Comparison of ENCODE assay signal across 28 cellular contexts in genomic region chr4:3464349-3464905, GRCh38. TPM values are rescaled to one million over a fixed set of nuclear protein-coding genes. Genes with fewer than 3 reads are reported as not detected.
A peak's percentile ranks its signal among the peaks of the same experiment; 100 is the strongest.
DNase-seq lines count a peak whose midpoint lies in the region; ATAC-seq and TF ChIP-seq lines count a peak whose summit lies in the region.
"Had no signal": no experiment of that assay in that cellular context is flagged by ENCODE, and none has a peak within 500 bp of the region (broad histone marks: within the 10 kb centered on the region; RNA-seq: fewer than 3 reads in every experiment).

No MANE protein-coding gene starts in this region.

- H3K4me1 ChIP-seq in heart left ventricle, result peaks cover 0 to 64% (median 16%) of the 10 kb centered on the region in 12 donors
- peaks cover 71% of the 10 kb centered on the region for H3K4me1 ChIP-seq in left ventricle myocardium inferior
- H3K4me1 ChIP-seq in stomach, result peaks cover 12 to 45% (median 41%) of the 10 kb centered on the region in 4 donors

- TF ChIP-seq CTCF in heart left ventricle (IDR thresholded peaks at IDR 0.05) (no peak), left ventricle myocardium inferior (IDR thresholded peaks at IDR 0.05; ENCODE audit: borderline replicate concordance) (no peak), neural crest cell (conservative IDR thresholded peaks at IDR 0.05) (no peak), stomach (IDR thresholded peaks at IDR 0.05) (no peak)

- H3K27ac Mint-ChIP-seq in neural crest cell (ENCODE audit: unreplicated experiment), result no peak overlapping the region
- H3K27ac Mint-ChIP-seq: CD8-positive, alpha-beta T cell had no signal

- H3K4me3 ChIP-seq in heart left ventricle (peak overlapping the region; percentile 50 to 80 (median 64)), left ventricle myocardium inferior (peak overlapping the region; percentile 75), stomach (peak overlapping the region in 3 of 4 donors; percentile 62 to 63 (median 62))
- H3K4me3 ChIP-seq: uterus had no signal

- TF ChIP-seq EP300 in stomach (IDR thresholded peaks at IDR 0.05), result no peak

- H3K27me3 ChIP-seq in heart left ventricle, result peaks cover 0 to 24% (median 9%) of the 10 kb centered on the region in 9 donors
- H3K27me3 ChIP-seq in left ventricle myocardium inferior (ENCODE audit: low read depth), result peaks cover 53% of the 10 kb centered on the region
- H3K27me3 ChIP-seq in stomach, result peaks cover 0 to 42% (median 11%) of the 10 kb centered on the region in 3 donors
- H3K27me3 ChIP-seq: uterus had no signal

- H3K9me3 Mint-ChIP-seq in neural crest cell, result no peaks in the 10 kb centered on the region

- H3K27ac ChIP-seq in heart left ventricle (peak overlapping the region in 11 of 12 donors; percentile 64 to 98 (median 90)), left ventricle myocardium inferior (replicated peaks) (peak overlapping the region; percentile 93), stomach (no peak overlapping the region)
- H3K27ac ChIP-seq: brain microvascular endothelial cell, epithelial cell of prostate, uterus, WERI-Rb-1 had no signal

- no peaks in the 10 kb centered on the region for H3K4me1 Mint-ChIP-seq in neural crest cell

- intact Hi-C loops in heart left ventricle (cut with DNase I) (no loop called here), left cardiac atrium (cut with DNase I) (no loop called here), left ventricle myocardium inferior (cut with micrococcal nuclease) (no loop called here), stomach (cut with DNase I; ENCODE audit: low total_unique reads) (no loop called here)

- DNase-seq in heart left ventricle, result peak in 1 of 5 donors; percentile 46
- no peak for DNase-seq in left cardiac atrium
- peak; percentile 14 for DNase-seq in left ventricle myocardium inferior
- DNase-seq in neural crest cell (ENCODE audit: low read depth, low spot score), result no peak
- no peak for DNase-seq in stomach
- DNase-seq in NCI-H748 (lab: John Stamatoyannopoulos, UW; ENCODE audit: unreplicated experiment), result no peak
- no peak for DNase-seq in kidney tubule cell (ENCODE audit: low spot score)
- DNase-seq in NCI-H2171 treated with DMSO at 0.1 percent for 48 hours (lab: John Stamatoyannopoulos, UW), result no peak
- DNase-seq: activated CD4-positive, alpha-beta T cell treated with anti-CD3 and anti-CD28 coated beads, Interleukin-2, amount 50 U/mL, for 1 hour; activated T-cell treated with anti-CD3 and anti-CD28 coated beads, Interleukin-2, amount 50 U/mL, for 48 hours; brain microvascular endothelial cell; CD8-positive, alpha-beta T cell; effector CD8-positive, alpha-beta T cell; Kasumi-1; NCI-H146; NCI-H2107; NCI-H446 treated with DMSO at 0.1 percent for 48 hours; retina; stimulated activated CD4-positive, alpha-beta T cell treated with anti-CD3 and anti-CD28 coated beads, Interleukin-15, amount 100 ng/mL, for 24 hours; stimulated activated naive CD4-positive, alpha-beta T cell; uterus; WERI-Rb-1 had no signal

- TF ChIP-seq POLR2A in heart left ventricle (IDR thresholded peaks at IDR 0.05) (no peak), stomach (IDR thresholded peaks at IDR 0.05) (no peak)

- no peaks in the 10 kb centered on the region for H3K9me3 ChIP-seq in heart left ventricle
- no peaks in the 10 kb centered on the region for H3K9me3 ChIP-seq in left ventricle myocardium inferior (replicated peaks)
- no peaks in the 10 kb centered on the region for H3K9me3 ChIP-seq in stomach
- H3K9me3 ChIP-seq: uterus had no signal

- H3K36me3 ChIP-seq in heart left ventricle, result no peaks in the 10 kb centered on the region
- H3K36me3 ChIP-seq in left ventricle myocardium inferior, result no peaks in the 10 kb centered on the region
- no peaks in the 10 kb centered on the region for H3K36me3 ChIP-seq in stomach
- H3K36me3 ChIP-seq: brain microvascular endothelial cell, uterus, WERI-Rb-1 had no signal

- ATAC-seq in heart left ventricle (no peak), left cardiac atrium (no peak)
- ATAC-seq: CD8-positive, alpha-beta T cell had no signal

- H3K4me3 Mint-ChIP-seq in neural crest cell, result peak overlapping the region; percentile 59
- H3K4me3 Mint-ChIP-seq: CD8-positive, alpha-beta T cell had no signal

- H3K36me3 Mint-ChIP-seq in neural crest cell (ENCODE audit: low read depth), result no peaks in the 10 kb centered on the region
- H3K36me3 Mint-ChIP-seq: CD8-positive, alpha-beta T cell had no signal

- peaks cover 3% of the 10 kb centered on the region for H3K27me3 Mint-ChIP-seq in neural crest cell (ENCODE audit: low read depth)

- 56 to 77% (median 62%) methylated on average over 5 to 15 of the region's 15 CpGs for WGBS in heart left ventricle, 4 donors
- WGBS in stomach, 5 donors, result 82 to 88% (median 85%) methylated on average over 15 of the region's 15 CpGs

RNA-seq across cellular contexts. Expression of gene DOK7, which starts 1.3 kb away (rescaled TPM):
- total RNA-seq in heart left ventricle (10 to 100 TPM; 27.7 to 75.1 (median 39.7) TPM), left cardiac atrium (10 to 100 TPM; 21.5 to 38.2 TPM), left ventricle myocardium inferior (46.7 TPM), neural crest cell (0.16 TPM in 1 of 2 replicates, not detected in the other), stomach (1 to 10 TPM in 3 of 5 donors, under 1 TPM in 1, not detected in 1; 0.37 to 8.1 (median 4.6) TPM)
- polyA plus RNA-seq in heart left ventricle (10 to 100 TPM; 59.1 to 89.5 TPM), stomach (1 to 10 TPM; 1.7 to 5.0 (median 4.3) TPM)
- total RNA-seq: CD8-positive, alpha-beta T cell; lung microvascular endothelial cell; osteocyte had no signal

RNA-seq across cellular contexts. Expression of gene HGFAC, which starts 22.7 kb away (rescaled TPM):
- total RNA-seq in heart left ventricle (under 1 TPM in 5 of 9 donors, not detected in 4; 0.19 to 0.65 (median 0.47) TPM), left cardiac atrium (under 1 TPM; 0.34 to 0.38 TPM), left ventricle myocardium inferior (0.80 TPM), neural crest cell (1.3 and 1.6 TPM in 2 replicates), stomach (not detected)
- polyA plus RNA-seq in heart left ventricle (under 1 TPM; 0.11 to 0.73 TPM), stomach (1 to 10 TPM in 2 of 3 donors, under 1 TPM in 1; 0.50 to 3.4 (median 1.2) TPM)
- total RNA-seq: A172; CD8-positive, alpha-beta T cell; kidney epithelial cell; OCI-LY7 had no signal

Comparison
In these comparisons a context has a peak if more than half of its experiments do, and no peak if none do; other contexts are left out.
1. H3K27ac ChIP-seq: peak in heart left ventricle (11 of 12) and left ventricle myocardium inferior (single experiment); none in stomach (0 of 5).
2. Peak in every context shown above with its lines, with median percentiles within 50 percentile points of each other: H3K4me3 ChIP-seq.